In genomic region chr17:81927653-81928496, GRCh38 we compare ENCODE assay signal across 1 cellular context.
TF ChIP-seq lines count a peak whose summit lies in the region.

Gene MAFG, minus strand, starts transcription at chr17:81927735. Its CDS starts 4,550 bp downstream, at chr17:81923185.

TF ChIP-seq in HepG2, 621 proteins besides CTCF, POLR2A, EP300 and RAD21 (continued from another document):
- TF ChIP-seq, protein P1, sequence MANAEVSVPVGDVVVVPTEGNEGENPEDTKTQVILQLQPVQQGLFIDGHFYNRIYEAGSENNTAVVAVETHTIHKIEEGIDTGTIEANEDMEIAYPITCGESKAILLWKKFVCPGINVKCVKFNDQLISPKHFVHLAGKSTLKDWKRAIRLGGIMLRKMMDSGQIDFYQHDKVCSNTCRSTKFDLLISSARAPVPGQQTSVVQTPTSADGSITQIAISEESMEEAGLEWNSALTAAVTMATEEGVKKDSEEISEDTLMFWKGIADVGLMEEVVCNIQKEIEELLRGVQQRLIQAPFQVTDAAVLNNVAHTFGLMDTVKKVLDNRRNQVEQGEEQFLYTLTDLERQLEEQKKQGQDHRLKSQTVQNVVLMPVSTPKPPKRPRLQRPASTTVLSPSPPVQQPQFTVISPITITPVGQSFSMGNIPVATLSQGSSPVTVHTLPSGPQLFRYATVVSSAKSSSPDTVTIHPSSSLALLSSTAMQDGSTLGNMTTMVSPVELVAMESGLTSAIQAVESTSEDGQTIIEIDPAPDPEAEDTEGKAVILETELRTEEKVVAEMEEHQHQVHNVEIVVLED (CRISPR knock-in tag; IDR thresholded peaks at IDR 0.05; ENCODE audit: borderline replicate concordance): peak; percentile 76
- peak; percentile 60; the same call in 1 of the 2 replicates for TF ChIP-seq CREBL2 (CRISPR knock-in tag; IDR thresholded peaks at IDR 0.05; ENCODE audit: borderline replicate concordance)
- TF ChIP-seq SMAD3 (CRISPR knock-in tag; IDR thresholded peaks at IDR 0.05): no peak
